ENCODE assay signal across 15 cellular contexts in genomic region chr6:111763381-111763780, GRCh38.
DNase-seq lines count a peak whose midpoint lies in the region; ATAC-seq and TF ChIP-seq lines count a peak whose summit lies in the region.
"Had no signal": no experiment of that assay in that cellular context is flagged by ENCODE, and none has a peak within 500 bp of the region (broad histone marks: within the 10 kb centered on the region; RNA-seq: fewer than 3 reads in every experiment).

No MANE protein-coding gene starts in this region.

- H3K4me3 ChIP-seq in heart right ventricle: no peak overlapping the region
- H3K4me3 ChIP-seq in right atrium auricular region: no peak overlapping the region
- H3K4me3 ChIP-seq: body of pancreas, gastroesophageal sphincter, HAP-1, prostate gland had no signal

- no peaks in the 10 kb centered on the region for H3K9me3 Mint-ChIP-seq in activated CD8-positive, alpha-beta T cell treated with anti-CD3 and anti-CD28 coated beads for 36 hours
- H3K9me3 Mint-ChIP-seq in effector memory CD8-positive, alpha-beta T cell: no peaks in the 10 kb centered on the region
- no peaks in the 10 kb centered on the region for H3K9me3 Mint-ChIP-seq in stimulated activated effector memory CD8-positive, alpha-beta T cell treated with anti-CD3 and anti-CD28 coated beads, Interleukin-12 subunit alpha, Interleukin-12 subunit beta, amount 100 ng/mL, for 72 hours

- POLR2A ChIA-PET in activated CD8-positive, alpha-beta T cell treated with anti-CD3 and anti-CD28 coated beads for 36 hours (lab: Charles Lee): interaction anchor here (0.6 to 4.5 kb wide), 14 partner anchors 10 to 226 kb away, joined by 3 to 35 read pairs (median 5); no protein-coding TSS in a partner anchor

- H3K4me1 Mint-ChIP-seq in activated CD8-positive, alpha-beta T cell treated with anti-CD3 and anti-CD28 coated beads for 36 hours (ENCODE audit: low read depth): peaks cover 98% of the 10 kb centered on the region
- peaks cover 91 to 99% of the 10 kb centered on the region in 2 donors for H3K4me1 Mint-ChIP-seq in effector memory CD8-positive, alpha-beta T cell (ENCODE audit: low read depth in 2 of 2)
- peaks cover 99% of the 10 kb centered on the region for H3K4me1 Mint-ChIP-seq in stimulated activated effector memory CD8-positive, alpha-beta T cell treated with anti-CD3 and anti-CD28 coated beads, Interleukin-12 subunit alpha, Interleukin-12 subunit beta, amount 100 ng/mL, for 72 hours

- H3K27me3 Mint-ChIP-seq in activated CD8-positive, alpha-beta T cell treated with anti-CD3 and anti-CD28 coated beads for 36 hours: no peaks in the 10 kb centered on the region
- no peaks in the 10 kb centered on the region for H3K27me3 Mint-ChIP-seq in effector memory CD8-positive, alpha-beta T cell

- H3K4me1 ChIP-seq in heart right ventricle (peaks cover 5 to 96% (median 85%) of the 10 kb centered on the region in 9 donors), right atrium auricular region (peaks cover 0 to 87% of the 10 kb centered on the region in 2 donors)
- H3K4me1 ChIP-seq: body of pancreas, HAP-1, prostate gland had no signal

- peak overlapping the region in 8 of 10 donors; percentile 24 to 84 (median 56) for H3K27ac ChIP-seq in heart right ventricle
- peak overlapping the region in 1 of 2 donors; percentile 50 for H3K27ac ChIP-seq in right atrium auricular region
- H3K27ac ChIP-seq: body of pancreas, gastroesophageal sphincter, prostate gland had no signal

- H3K36me3 ChIP-seq in heart right ventricle (no peaks in the 10 kb centered on the region), right atrium auricular region (no peaks in the 10 kb centered on the region)
- H3K36me3 ChIP-seq: gastroesophageal sphincter, HAP-1, prostate gland had no signal

- no peak for TF ChIP-seq CTCF in heart right ventricle (IDR thresholded peaks at IDR 0.05)
- TF ChIP-seq CTCF in right atrium auricular region (IDR thresholded peaks at IDR 0.05): no peak
- no peak for TF ChIP-seq CTCF in activated CD8-positive, alpha-beta T cell treated with anti-CD3 and anti-CD28 coated beads for 36 hours (IDR thresholded peaks at IDR 0.05)

- H3K27me3 ChIP-seq in heart right ventricle (no peaks in the 10 kb centered on the region), right atrium auricular region (no peaks in the 10 kb centered on the region)
- H3K27me3 ChIP-seq: body of pancreas, gastroesophageal sphincter had no signal

- peak overlapping the region; percentile 51 for H3K4me3 Mint-ChIP-seq in activated CD8-positive, alpha-beta T cell treated with anti-CD3 and anti-CD28 coated beads for 36 hours
- H3K4me3 Mint-ChIP-seq in effector memory CD8-positive, alpha-beta T cell: peak overlapping the region; percentile 91 to 96
- H3K4me3 Mint-ChIP-seq in stimulated activated effector memory CD8-positive, alpha-beta T cell treated with anti-CD3 and anti-CD28 coated beads, Interleukin-12 subunit alpha, Interleukin-12 subunit beta, amount 100 ng/mL, for 72 hours: peak overlapping the region; percentile 83

- CTCF ChIA-PET in activated CD8-positive, alpha-beta T cell treated with anti-CD3 and anti-CD28 coated beads for 36 hours (lab: Charles Lee): interaction anchor here (0.7 to 4.1 kb wide), 18 partner anchors 9 to 279 kb away, joined by 3 to 26 read pairs (median 5); partner anchors contain the start of gene FYN

- ATAC-seq in heart right ventricle: peak in 1 of 8 donors; percentile 23
- ATAC-seq in activated CD8-positive, alpha-beta T cell treated with anti-CD3 and anti-CD28 coated beads for 36 hours: no peak
- ATAC-seq in effector memory CD8-positive, alpha-beta T cell (replicated peaks): no peak
- ATAC-seq in stimulated activated effector memory CD8-positive, alpha-beta T cell treated with anti-CD3 and anti-CD28 coated beads, Interleukin-12 subunit alpha, Interleukin-12 subunit beta, amount 100 ng/mL, for 72 hours: no peak
- no peak for ATAC-seq in GM21423 (IDR thresholded peaks at IDR 0.05; ENCODE audit: unreplicated experiment)
- no peak for ATAC-seq in HG03571 (IDR thresholded peaks at IDR 0.05; ENCODE audit: unreplicated experiment)
- ATAC-seq: body of pancreas, gastroesophageal sphincter had no signal

- DNase-seq in heart right ventricle (no peak), right atrium auricular region (ENCODE audit: low spot score) (no peak), islet precursor cell (no peak)
- DNase-seq in activated CD8-positive, alpha-beta T cell treated with anti-CD3 and anti-CD28 coated beads for 36 hours: no peak
- no peak for DNase-seq in effector memory CD8-positive, alpha-beta T cell
- DNase-seq in stimulated activated effector memory CD8-positive, alpha-beta T cell treated with anti-CD3 and anti-CD28 coated beads, Interleukin-12 subunit alpha, Interleukin-12 subunit beta, amount 100 ng/mL, for 72 hours (ENCODE audit: low spot score in 2 of 2): no peak
- DNase-seq: body of pancreas, DMS153, KBM-7, NCI-H2227 treated with DMSO at 0.1 percent for 48 hours had no signal

- H3K36me3 Mint-ChIP-seq in activated CD8-positive, alpha-beta T cell treated with anti-CD3 and anti-CD28 coated beads for 36 hours (ENCODE audit: low read depth): peaks cover 88% of the 10 kb centered on the region
- peaks cover 78% of the 10 kb centered on the region for H3K36me3 Mint-ChIP-seq in effector memory CD8-positive, alpha-beta T cell (ENCODE audit: insufficient read depth)
- peaks cover 99% of the 10 kb centered on the region for H3K36me3 Mint-ChIP-seq in stimulated activated effector memory CD8-positive, alpha-beta T cell treated with anti-CD3 and anti-CD28 coated beads, Interleukin-12 subunit alpha, Interleukin-12 subunit beta, amount 100 ng/mL, for 72 hours

- intact Hi-C loops in heart right ventricle (cut with DNase I): loop anchor here in 1 of 10 donors (5.0 kb wide), 1 partner anchor 109 kb away; the partner anchor contains the start of gene FYN
- intact Hi-C loops in activated CD8-positive, alpha-beta T cell treated with anti-CD3 and anti-CD28 coated beads for 36 hours (cut with micrococcal nuclease): loop anchor here (5.0 kb wide), 3 partner anchors 51 to 279 kb away; partner anchors contain the start of gene FYN

- 49 to 53% methylated on average over 2 of the region's 2 CpGs for WGBS in heart right ventricle, 2 donors

- peak overlapping the region; percentile 99 for H3K27ac Mint-ChIP-seq in activated CD8-positive, alpha-beta T cell treated with anti-CD3 and anti-CD28 coated beads for 36 hours
- H3K27ac Mint-ChIP-seq in effector memory CD8-positive, alpha-beta T cell: peak overlapping the region; percentile 100
- H3K27ac Mint-ChIP-seq in stimulated activated effector memory CD8-positive, alpha-beta T cell treated with anti-CD3 and anti-CD28 coated beads, Interleukin-12 subunit alpha, Interleukin-12 subunit beta, amount 100 ng/mL, for 72 hours: peak overlapping the region; percentile 97

- H3K9me3 ChIP-seq in heart right ventricle: no peaks in the 10 kb centered on the region
- H3K9me3 ChIP-seq in right atrium auricular region: no peaks in the 10 kb centered on the region
- H3K9me3 ChIP-seq: body of pancreas, gastroesophageal sphincter, HAP-1, prostate gland had no signal
